In the genomic region with DNA sequence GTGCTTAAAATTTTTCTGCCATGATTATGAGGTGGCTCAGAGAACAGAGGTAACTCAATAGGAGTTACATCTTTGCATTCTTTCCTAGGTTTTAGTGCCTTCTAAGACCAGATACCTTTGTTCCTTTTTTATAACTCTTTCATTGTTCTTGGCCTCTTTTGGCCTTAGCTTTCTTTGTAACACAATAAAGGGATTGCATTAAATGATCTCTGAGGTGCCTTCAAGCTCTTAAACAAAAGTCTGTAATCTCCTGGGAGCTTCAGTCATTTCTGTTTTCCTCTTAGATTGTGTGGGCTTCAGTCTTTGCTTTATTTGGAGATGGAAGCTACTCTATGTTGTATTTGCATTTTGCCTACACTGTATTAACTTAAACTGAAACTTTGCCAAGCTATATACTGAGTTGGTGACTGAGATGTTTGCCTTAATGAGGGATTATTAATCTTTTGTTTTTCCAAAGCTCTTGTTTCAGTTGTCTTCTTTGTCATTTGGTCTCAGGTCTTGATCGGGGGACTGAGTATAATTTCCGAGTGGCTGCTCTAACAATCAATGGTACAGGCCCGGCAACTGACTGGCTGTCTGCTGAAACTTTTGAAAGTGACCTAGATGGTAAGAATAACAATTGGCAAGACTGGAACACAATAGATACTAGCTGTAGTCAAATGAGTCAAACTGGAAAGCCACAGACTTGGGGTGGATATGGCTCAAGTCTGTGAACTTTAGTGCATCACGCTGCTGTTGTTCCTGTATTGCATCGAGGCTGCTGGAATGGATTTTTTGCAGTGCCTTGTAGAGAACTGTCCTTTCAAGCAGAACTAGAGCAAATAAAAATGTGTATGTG, we compare ENCODE assay signal across 20 cellular contexts.
DNase-seq lines count a peak whose midpoint lies in the region; ATAC-seq and TF ChIP-seq lines count a peak whose summit lies in the region.
"Had no signal": no experiment of that assay in that cellular context is flagged by ENCODE, and none has a peak within 500 bp of the region (broad histone marks: within the 10 kb centered on the region; RNA-seq: fewer than 3 reads in every experiment).

No MANE protein-coding gene starts in this region.

- H3K79me1 ChIP-seq in H9 (ENCODE audit: insufficient read depth, low read depth, low read length, poor library complexity, severe bottlenecking): no peaks in the 10 kb centered on the region

- H3K36me3 Mint-ChIP-seq in activated CD8-positive, alpha-beta memory T cell treated with anti-CD3 and anti-CD28 coated beads, Interleukin-2, amount 10 ng/mL, durations not matched to agents 7 days and 5 days: peaks cover 2% of the 10 kb centered on the region
- H3K36me3 Mint-ChIP-seq in H9 (ENCODE audit: insufficient read depth in 1 of 3, low read depth in 3 of 3) (peaks cover 10 to 69% (median 58%) of the 10 kb centered on the region in 3 experiments; a peak in 6 of 7 replicates), progenitor cell of endocrine pancreas (ENCODE audit: insufficient read depth) (peaks cover 28% of the 10 kb centered on the region)

- peak overlapping the region; percentile 25 for H3K27ac Mint-ChIP-seq in activated CD8-positive, alpha-beta memory T cell treated with anti-CD3 and anti-CD28 coated beads, Interleukin-2, amount 10 ng/mL, durations not matched to agents 7 days and 5 days
- H3K27ac Mint-ChIP-seq in H9 (peak overlapping the region in 2 of 3 experiments; percentile 21 to 56; a peak in 4 of 7 replicates), progenitor cell of endocrine pancreas (peak overlapping the region; percentile 21)
- H3K27ac Mint-ChIP-seq: memory B cell, natural killer cell had no signal

- no peak overlapping the region for H3K18ac ChIP-seq in H9 (ENCODE audit: insufficient read length, low read depth, low read length)

- no peak overlapping the region for H3K9ac ChIP-seq in H9 (ENCODE audit: extremely low read depth, insufficient read length, low read length)

- no peaks in the 10 kb centered on the region for H4K20me1 ChIP-seq in H9 (ENCODE audit: control insufficient read depth, insufficient read depth, insufficient read length)

- H2BK12ac ChIP-seq in H9 (ENCODE audit: insufficient read length, low read depth, low read length): no peak overlapping the region

- no peak overlapping the region for H3K4ac ChIP-seq in H9 (ENCODE audit: low read depth, low read length)

- H2BK15ac ChIP-seq in H9 (ENCODE audit: low read depth, low read length): no peak overlapping the region

- no peak overlapping the region for H3K23ac ChIP-seq in H9 (ENCODE audit: insufficient read length, low read depth, low read length)

- H4K5ac ChIP-seq in H9 (ENCODE audit: insufficient read length, low read depth, low read length): no peak overlapping the region

- no peak overlapping the region for H3T11ph ChIP-seq in H9 (ENCODE audit: low read length)

- no peak overlapping the region for H3K27ac ChIP-seq in H9 (ENCODE audit: insufficient read length, low read depth, low read length)
- H3K27ac ChIP-seq: C4-2B had no signal

- no peaks in the 10 kb centered on the region for H3K4me1 ChIP-seq in H9 (ENCODE audit: insufficient read depth, low read length)

- no peak overlapping the region for H3K4me3 Mint-ChIP-seq in activated CD8-positive, alpha-beta memory T cell treated with anti-CD3 and anti-CD28 coated beads, Interleukin-2, amount 10 ng/mL, durations not matched to agents 7 days and 5 days
- H3K4me3 Mint-ChIP-seq in H9: no peak overlapping the region
- H3K4me3 Mint-ChIP-seq in progenitor cell of endocrine pancreas (ENCODE audit: low read depth): no peak overlapping the region
- H3K4me3 Mint-ChIP-seq: memory B cell, natural killer cell had no signal

- no peak overlapping the region for H3K4me2 ChIP-seq in H9 (ENCODE audit: insufficient read depth, insufficient read length, low read length)

- no peak overlapping the region for H2AFZ ChIP-seq in H9 (ENCODE audit: low read length)

- TF ChIP-seq CTCF in H9 (conservative IDR thresholded peaks at IDR 0.05): no peak
- no peak for TF ChIP-seq CTCF in progenitor cell of endocrine pancreas (IDR thresholded peaks at IDR 0.05; ENCODE audit: unreplicated experiment)

- H3K23me2 ChIP-seq in H9 (ENCODE audit: insufficient read length, low read depth, low read length, poor library complexity, severe bottlenecking): no peaks in the 10 kb centered on the region

- no CpG with 5 or more reads among the region's 5 CpGs for whole genome bisulfite sequencing in H9 (ENCODE audit: extremely low coverage, insufficient read length, low lambda C conversion rate)

- H3K27me3 ChIP-seq in H9 (ENCODE audit: insufficient read depth, low read length): no peaks in the 10 kb centered on the region
- H3K27me3 ChIP-seq: MG63 had no signal

- H3K27me3 Mint-ChIP-seq in activated CD8-positive, alpha-beta memory T cell treated with anti-CD3 and anti-CD28 coated beads, Interleukin-2, amount 10 ng/mL, durations not matched to agents 7 days and 5 days: no peaks in the 10 kb centered on the region
- H3K27me3 Mint-ChIP-seq in H9 (ENCODE audit: low read depth) (no peaks in the 10 kb centered on the region), progenitor cell of endocrine pancreas (no peaks in the 10 kb centered on the region)
- H3K27me3 Mint-ChIP-seq: memory B cell had no signal

- H3K14ac ChIP-seq in H9 (ENCODE audit: insufficient read depth, low read length): no peak overlapping the region

- no peak overlapping the region for H2BK120ac ChIP-seq in H9 (ENCODE audit: low read depth, low read length, poor library complexity, severe bottlenecking)

- no peak overlapping the region for H3K56ac ChIP-seq in H9 (ENCODE audit: insufficient read length, low read depth, low read length)

- peak; percentile 90 for ATAC-seq in activated CD8-positive, alpha-beta memory T cell treated with anti-CD3 and anti-CD28 coated beads, Interleukin-2, amount 10 ng/mL, durations not matched to agents 7 days and 5 days
- peak; percentile 93 for ATAC-seq in HG03442 (IDR thresholded peaks at IDR 0.05; ENCODE audit: unreplicated experiment)
- ATAC-seq: natural killer cell had no signal

- CTCF ChIA-PET in activated CD8-positive, alpha-beta memory T cell treated with anti-CD3 and anti-CD28 coated beads, Interleukin-2, amount 10 ng/mL, durations not matched to agents 7 days and 5 days (lab: Charles Lee): interaction anchor here (0.8 to 1.8 kb wide), 7 partner anchors 10 to 21 kb away, joined by 3 to 10 read pairs (median 4); no protein-coding TSS in a partner anchor

- H2AK5ac ChIP-seq in H9 (ENCODE audit: insufficient read length, low read length): no peak overlapping the region

- H3K9me3 ChIP-seq in H9 (ENCODE audit: control insufficient read depth, low read depth, low read length): no peaks in the 10 kb centered on the region
- H3K9me3 ChIP-seq: MG63 had no signal

- no peak overlapping the region for H4K91ac ChIP-seq in H9 (ENCODE audit: insufficient read length, low read depth, low read length)

- H2BK5ac ChIP-seq in H9 (ENCODE audit: insufficient read length, low read length): no peak overlapping the region

- H4K8ac ChIP-seq in H9 (replicated peaks; ENCODE audit: insufficient read length, low read depth, low read length): no peak overlapping the region

- no peaks in the 10 kb centered on the region for H3K79me2 ChIP-seq in H9 (ENCODE audit: insufficient read depth, low read length)

- peak; percentile 66 for DNase-seq in activated CD8-positive, alpha-beta memory T cell treated with anti-CD3 and anti-CD28 coated beads, Interleukin-2, amount 10 ng/mL, durations not matched to agents 7 days and 5 days
- no peak for DNase-seq in activated CD8-positive, alpha-beta memory T cell treated with anti-CD3 and anti-CD28 coated beads, Interleukin-2, amount 50 U/mL, for 48 hours
- DNase-seq in H9: no peak
- DNase-seq in progenitor cell of endocrine pancreas (ENCODE audit: low spot score, unreplicated experiment): no peak
- DNase-seq in Kasumi-1 (lab: John Stamatoyannopoulos, UW): no peak
- DNase-seq in germinal center (ENCODE audit: low spot score): no peak
- DNase-seq in NCI-H526 treated with DMSO at 0.1 percent for 48 hours (lab: John Stamatoyannopoulos, UW): no peak
- DNase-seq: activated gamma-delta T cell treated with Interleukin-2 at 50 U/mL for 16 hours; aorta; DMS153; effector memory CD4-positive, alpha-beta T cell; islet precursor cell; MG63; natural killer cell; NCI-H1694 treated with DMSO at 0.1 percent for 48 hours; NCI-H446; SW 1271 had no signal

- no peaks in the 10 kb centered on the region for H3K9me3 Mint-ChIP-seq in activated CD8-positive, alpha-beta memory T cell treated with anti-CD3 and anti-CD28 coated beads, Interleukin-2, amount 10 ng/mL, durations not matched to agents 7 days and 5 days (ENCODE audit: low read depth)
- H3K9me3 Mint-ChIP-seq in H9: no peaks in the 10 kb centered on the region
- no peaks in the 10 kb centered on the region for H3K9me3 Mint-ChIP-seq in progenitor cell of endocrine pancreas (ENCODE audit: low read depth)
- H3K9me3 Mint-ChIP-seq: memory B cell, natural killer cell had no signal

- H2BK20ac ChIP-seq in H9 (ENCODE audit: low read depth, low read length, poor library complexity, severe bottlenecking): no peak overlapping the region

- H3K4me1 Mint-ChIP-seq in activated CD8-positive, alpha-beta memory T cell treated with anti-CD3 and anti-CD28 coated beads, Interleukin-2, amount 10 ng/mL, durations not matched to agents 7 days and 5 days: peaks cover 17% of the 10 kb centered on the region
- H3K4me1 Mint-ChIP-seq in H9: peaks cover 9 to 12% of the 10 kb centered on the region in 2 experiments
- no peaks in the 10 kb centered on the region for H3K4me1 Mint-ChIP-seq in progenitor cell of endocrine pancreas (ENCODE audit: low read depth)
- H3K4me1 Mint-ChIP-seq: memory B cell, natural killer cell had no signal
